9 cellular contexts compared by ENCODE assay signal in the genomic region with DNA sequence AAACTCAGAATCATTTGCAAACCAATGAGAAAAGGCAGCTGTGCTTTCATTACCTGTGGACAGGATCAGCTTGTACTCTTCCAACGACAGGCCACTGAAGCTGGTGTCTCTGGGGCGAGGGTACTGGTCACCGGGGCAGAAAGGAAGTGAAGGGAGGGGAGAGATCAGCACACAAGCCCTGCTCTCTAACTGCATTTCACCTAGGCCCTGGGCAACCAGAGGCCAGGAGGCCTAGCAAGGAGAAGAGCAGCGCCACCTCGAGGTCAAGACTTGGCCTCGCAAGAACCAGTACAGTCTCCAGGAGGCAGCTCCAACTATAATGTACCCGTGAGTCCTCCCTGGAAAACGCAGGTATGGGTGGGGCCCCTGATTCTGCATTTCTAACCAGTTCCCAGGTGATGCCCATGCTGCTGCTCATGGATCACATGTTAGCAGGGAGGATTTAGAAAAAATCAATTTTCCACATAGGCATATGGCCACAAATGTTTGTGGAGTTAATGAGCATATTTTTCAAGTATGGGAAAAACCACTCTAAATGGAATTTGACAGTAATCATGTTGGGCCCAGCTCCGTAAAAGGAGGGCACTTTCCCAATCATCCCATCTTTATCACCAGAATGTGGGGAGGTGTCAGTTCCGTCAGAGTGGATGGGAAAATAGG. TPM values are rescaled to one million over a fixed set of nuclear protein-coding genes. Genes with fewer than 3 reads are reported as not detected.
DNase-seq lines count a peak whose midpoint lies in the region; TF ChIP-seq lines count a peak whose summit lies in the region.
"Had no signal": no experiment of that assay in that cellular context is flagged by ENCODE, and none has a peak within 500 bp of the region (broad histone marks: within the 10 kb centered on the region; RNA-seq: fewer than 3 reads in every experiment).

No MANE protein-coding gene starts in this region.

- H3K4me3 ChIP-seq in left ventricle myocardium inferior (no peak overlapping the region), skin epidermis (no peak overlapping the region)

- H3K4me1 Mint-ChIP-seq in activated naive CD4-positive, alpha-beta T cell treated with anti-CD3 and anti-CD28 coated beads, Interleukin-2, amount 10 ng/mL, durations not matched to agents 7 days and 5 days = peaks cover 45% of the 10 kb centered on the region

- peaks cover 47% of the 10 kb centered on the region for H3K36me3 Mint-ChIP-seq in activated naive CD4-positive, alpha-beta T cell treated with anti-CD3 and anti-CD28 coated beads, Interleukin-2, amount 10 ng/mL, durations not matched to agents 7 days and 5 days

- peak; percentile 71 for TF ChIP-seq CTCF in left ventricle myocardium inferior (IDR thresholded peaks at IDR 0.05; ENCODE audit: borderline replicate concordance)

- intact Hi-C loops in left ventricle myocardium inferior (cut with micrococcal nuclease) = loop anchor here (5.0 kb wide), 1 partner anchor 113 kb away; no protein-coding TSS in a partner anchor

- peaks cover 60% of the 10 kb centered on the region for H3K4me1 ChIP-seq in left ventricle myocardium inferior

- no peaks in the 10 kb centered on the region for H3K27me3 Mint-ChIP-seq in activated naive CD4-positive, alpha-beta T cell treated with anti-CD3 and anti-CD28 coated beads, Interleukin-2, amount 10 ng/mL, durations not matched to agents 7 days and 5 days

- DNase-seq in NCI-H2171 treated with DMSO at 0.1 percent for 48 hours (lab: John Stamatoyannopoulos, UW) = peak; percentile 36
- no peak for DNase-seq in NCI-H2171 (lab: John Stamatoyannopoulos, UW)
- peak; percentile 71 for DNase-seq in HT1080 (ENCODE audit: low read depth)
- DNase-seq in SHP77 treated with DMSO at 0.1 percent for 48 hours (lab: John Stamatoyannopoulos, UW) = peak; percentile 18
- DNase-seq in activated naive CD4-positive, alpha-beta T cell treated with anti-CD3 and anti-CD28 coated beads, Interleukin-2, amount 10 ng/mL, durations not matched to agents 7 days and 5 days = peak; percentile 87
- no peak for DNase-seq in left ventricle myocardium inferior
- DNase-seq in cortex of kidney (lab: John Stamatoyannopoulos, UW) = no peak

- CTCF ChIA-PET in activated naive CD4-positive, alpha-beta T cell treated with anti-CD3 and anti-CD28 coated beads, Interleukin-2, amount 10 ng/mL, durations not matched to agents 7 days and 5 days (lab: Charles Lee) = interaction anchor here (0.6 to 3.6 kb wide), 19 partner anchors 8 to 310 kb away, joined by 3 to 44 read pairs (median 4); partner anchors contain the start of genes BAK1, ITPR3 and UQCC2

- no peaks in the 10 kb centered on the region for H3K9me3 ChIP-seq in left ventricle myocardium inferior (replicated peaks)

- H3K27ac ChIP-seq in left ventricle myocardium inferior (replicated peaks) = peak overlapping the region; percentile 36
- H3K27ac ChIP-seq in skin epidermis = peak overlapping the region in 13 of 21 experiments; percentile 5 to 86 (median 22)

- H3K4me3 Mint-ChIP-seq in activated naive CD4-positive, alpha-beta T cell treated with anti-CD3 and anti-CD28 coated beads, Interleukin-2, amount 10 ng/mL, durations not matched to agents 7 days and 5 days = no peak overlapping the region

- no peaks in the 10 kb centered on the region for H3K27me3 ChIP-seq in left ventricle myocardium inferior (ENCODE audit: low read depth)

- peak overlapping the region; percentile 35 for H3K27ac Mint-ChIP-seq in activated naive CD4-positive, alpha-beta T cell treated with anti-CD3 and anti-CD28 coated beads, Interleukin-2, amount 10 ng/mL, durations not matched to agents 7 days and 5 days

- no peaks in the 10 kb centered on the region for H3K9me3 Mint-ChIP-seq in activated naive CD4-positive, alpha-beta T cell treated with anti-CD3 and anti-CD28 coated beads, Interleukin-2, amount 10 ng/mL, durations not matched to agents 7 days and 5 days

- H3K36me3 ChIP-seq in left ventricle myocardium inferior = peaks cover 7% of the 10 kb centered on the region

RNA-seq across cellular contexts. Expression of gene UQCC2, which starts 11.0 kb away (rescaled TPM):
- total RNA-seq in HT1080 (2014; rRNA removed; shearing (Covaris generic)) = 29.8 and 55.8 TPM in 2 replicates
- 32.2 and 45.8 TPM in 2 replicates for polyA plus RNA-seq in HT1080 (2015; cell fraction: cytosol; rRNA removed)
- 26.9 and 37.1 TPM in 2 replicates for polyA plus RNA-seq in HT1080 (2015; cell fraction: nucleus; rRNA removed)
- total RNA-seq in left ventricle myocardium inferior = 199 TPM

RNA-seq across cellular contexts. Expression of gene IP6K3, which starts 46.2 kb away (rescaled TPM):
- not detected in 2 replicates for total RNA-seq in HT1080 (2014; rRNA removed; shearing (Covaris generic))
- polyA plus RNA-seq in HT1080 (2015; cell fraction: cytosol; rRNA removed) = 0.05 TPM in 1 of 2 replicates, not detected in the other
- not detected in 2 replicates for polyA plus RNA-seq in HT1080 (2015; cell fraction: nucleus; rRNA removed)
- 42.0 TPM for total RNA-seq in left ventricle myocardium inferior
- total RNA-seq: mononuclear cell had no signal

Comparison
In these comparisons a context has a peak if more than half of its experiments do, and no peak if none do; other contexts are left out.
1. DNase-seq: peak in NCI-H2171 treated with DMSO at 0.1 percent for 48 hours (single experiment), HT1080 (single experiment), SHP77 treated with DMSO at 0.1 percent for 48 hours (single experiment) and activated naive CD4-positive, alpha-beta T cell treated with anti-CD3 and anti-CD28 coated beads, Interleukin-2, amount 10 ng/mL, durations not matched to agents 7 days and 5 days (single experiment); none in NCI-H2171 (single experiment), left ventricle myocardium inferior (single experiment) and cortex of kidney (single experiment).
2. RNA of gene IP6K3, which starts 46.2 kb away (total RNA-seq): 42.0 TPM in left ventricle myocardium inferior (single experiment); not detected in HT1080; every median in the first group is over 10 times any median in the second.